Comparison of ENCODE assay signal across 10 cellular contexts in the genomic region with DNA sequence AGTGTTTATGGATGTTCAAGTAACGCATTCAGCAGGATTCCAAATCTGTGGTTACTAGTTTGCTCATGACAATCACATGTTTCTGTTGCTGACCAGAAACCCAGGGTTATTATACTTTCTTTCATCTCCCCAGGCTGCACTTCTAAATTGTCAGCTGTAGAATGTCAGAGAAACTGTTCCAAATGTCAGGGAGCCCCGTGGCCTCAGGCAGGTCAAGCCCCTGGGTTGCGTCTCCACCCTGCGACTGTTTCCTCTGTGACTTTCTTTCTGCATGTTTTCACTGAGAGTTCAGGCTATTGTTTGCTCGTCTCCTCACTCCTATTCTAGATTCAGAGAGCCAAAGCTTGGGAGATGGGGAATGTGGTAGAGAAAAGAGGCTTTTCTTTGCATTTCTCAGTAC.
"Had no signal": no experiment of that assay in that cellular context is flagged by ENCODE, and none has a peak within 500 bp of the region (broad histone marks: within the 10 kb centered on the region; RNA-seq: fewer than 3 reads in every experiment).

No MANE protein-coding gene starts in this region.

- H3K9me3 ChIP-seq: body of pancreas had no signal

- H3K27ac Mint-ChIP-seq: activated B cell treated with CpG ODN at 0.5 μM for 24 hours had no signal

- H3K4me1 ChIP-seq: body of pancreas, tibial artery had no signal

- FAIRE-seq: TTC549 had no signal

- ATAC-seq: body of pancreas, esophagus mucosa, Right ventricle myocardium inferior had no signal

- H3K4me1 Mint-ChIP-seq: activated B cell treated with CpG ODN at 0.5 μM for 24 hours had no signal

- H3K4me3 ChIP-seq: body of pancreas, tibial artery had no signal

- DNase-seq: activated B cell treated with CpG ODN at 0.5 μM for 24 hours; activated CD4-positive, alpha-beta T cell treated with anti-CD3 and anti-CD28 coated beads, Interleukin-2, amount 50 U/mL, for 1 hour; activated naive CD4-positive, alpha-beta T cell treated with anti-CD3 and anti-CD28 coated beads, Interleukin-2, amount 50 U/mL, for 16 hours; amniotic stem cell; body of pancreas; T-helper 2 cell; tibial artery had no signal

- H3K36me3 ChIP-seq: tibial artery had no signal

- H3K27ac ChIP-seq: body of pancreas, tibial artery had no signal

- H3K27me3 ChIP-seq: body of pancreas, tibial artery had no signal

- H3K4me3 Mint-ChIP-seq: activated B cell treated with CpG ODN at 0.5 μM for 24 hours had no signal

- H3K27me3 Mint-ChIP-seq: activated B cell treated with CpG ODN at 0.5 μM for 24 hours had no signal
